1 cellular context compared by ENCODE assay signal in the genomic region with DNA sequence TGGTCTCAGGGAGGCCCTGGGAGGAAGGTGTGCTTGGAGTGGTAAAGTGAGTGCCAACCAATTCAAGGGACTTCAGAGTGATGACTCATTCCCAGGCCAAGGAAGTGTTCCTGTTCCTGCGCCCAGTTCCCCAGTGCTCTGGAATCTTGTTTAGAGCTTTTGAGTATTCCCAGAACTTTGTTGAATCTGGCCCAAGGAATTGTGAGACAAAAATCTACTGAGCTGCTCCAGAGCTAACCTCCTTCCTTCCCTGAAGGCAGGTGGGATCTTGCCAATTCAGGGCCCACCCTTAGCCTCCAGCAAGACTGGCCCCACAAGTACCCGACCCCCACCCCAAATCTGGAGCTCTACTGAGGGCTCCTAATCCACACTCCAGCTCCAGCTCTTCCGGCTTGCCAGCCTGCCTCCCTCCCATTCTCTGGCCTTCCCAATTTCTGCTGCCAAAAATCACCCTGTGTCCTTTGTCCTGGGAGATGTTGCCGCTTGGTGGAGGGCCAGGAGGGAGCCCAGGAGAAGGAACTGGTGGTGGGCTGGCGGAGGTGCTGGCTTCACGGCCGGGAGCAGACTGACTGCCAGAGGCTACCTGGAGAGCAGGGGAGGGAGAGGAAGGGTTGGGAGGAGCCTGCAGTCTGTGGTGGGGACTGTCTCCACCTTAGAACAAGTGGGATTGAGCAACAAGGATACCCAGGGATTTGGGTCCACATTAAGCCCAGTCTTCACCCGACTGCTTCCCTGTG.
TF ChIP-seq lines count a peak whose summit lies in the region.

No MANE protein-coding gene starts in this region.

TF ChIP-seq in endothelial cell of umbilical vein, 7 proteins besides CTCF, POLR2A, EP300 and RAD21:
- TF ChIP-seq FOS (IDR thresholded peaks at IDR 0.05; ENCODE audit: borderline replicate concordance, insufficient read depth, low read length): peak; percentile 88
- TF ChIP-seq GATA2 (IDR thresholded peaks at IDR 0.05; ENCODE audit: insufficient read depth, insufficient read length, low read depth, low read length): no peak
- TF ChIP-seq POLR2AphosphoS5 (IDR thresholded peaks at IDR 0.05; ENCODE audit: insufficient read depth, low read depth, low read length): peak; percentile 43
- TF ChIP-seq JUN (IDR thresholded peaks at IDR 0.05; ENCODE audit: borderline replicate concordance, insufficient read depth, insufficient read length, low read depth): peak; percentile 87
TF ChIP-seq in endothelial cell of umbilical vein: peak in this region for 3.
